2 cellular contexts compared by ENCODE assay signal in the genomic region with DNA sequence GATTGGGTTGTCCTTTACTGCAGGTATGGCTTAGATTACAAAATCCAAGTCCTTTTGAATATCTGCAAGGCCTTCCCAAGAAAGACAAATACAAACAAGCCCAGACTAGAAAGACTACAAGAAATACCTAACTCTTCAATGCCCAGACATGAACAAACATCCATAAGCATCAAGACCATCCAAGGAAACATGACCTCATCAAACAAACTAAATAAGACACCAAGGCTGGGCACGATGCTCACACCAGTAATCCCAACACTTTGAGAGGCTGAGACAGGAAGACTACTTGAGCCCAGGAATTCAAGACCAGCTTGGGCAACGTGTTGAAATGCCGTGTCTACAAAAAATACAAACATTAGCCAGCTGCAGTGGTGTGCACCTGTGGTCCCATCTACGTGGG.
A peak's percentile ranks its signal among the peaks of the same experiment; 100 is the strongest.
TF ChIP-seq lines count a peak whose summit lies in the region.

No MANE protein-coding gene starts in this region.

TF ChIP-seq in HepG2, 621 proteins besides CTCF, POLR2A, EP300 and RAD21:
- peak; percentile 75; the same call in 1 of the 2 replicates for TF ChIP-seq ATF7 (IDR thresholded peaks at IDR 0.05)
- TF ChIP-seq ATF7 (CRISPR knock-in tag; IDR thresholded peaks at IDR 0.05), result no peak
- TF ChIP-seq ZNF672 (CRISPR knock-in tag; IDR thresholded peaks at IDR 0.05), result no peak
- no peak for TF ChIP-seq RFXANK (CRISPR knock-in tag; IDR thresholded peaks at IDR 0.05)
- TF ChIP-seq ZBTB7A (CRISPR knock-in tag; IDR thresholded peaks at IDR 0.05), result no peak
- no peak for TF ChIP-seq ZNF646 (CRISPR knock-in tag; IDR thresholded peaks at IDR 0.05)
- no peak for TF ChIP-seq TEAD2 (CRISPR knock-in tag; IDR thresholded peaks at IDR 0.05)
- no peak for TF ChIP-seq POLR2AphosphoS2 (IDR thresholded peaks at IDR 0.05; ENCODE audit: low read depth, low read length)
- no peak for TF ChIP-seq CREB3 (CRISPR knock-in tag; IDR thresholded peaks at IDR 0.05)
- TF ChIP-seq SP4 (CRISPR knock-in tag; IDR thresholded peaks at IDR 0.05), result no peak

TF ChIP-seq in H1, 55 proteins besides CTCF, POLR2A, EP300 and RAD21:
- TF ChIP-seq HDAC2 (IDR thresholded peaks at IDR 0.05; ENCODE audit: borderline replicate concordance in 1 of 2, low read depth in 2 of 2, low read length in 2 of 2) (no peak), CBX8 (IDR thresholded peaks at IDR 0.05; ENCODE audit: borderline replicate concordance, low read depth, low read length) (no peak), POLR2AphosphoS5 (IDR thresholded peaks at IDR 0.05; ENCODE audit: low read depth, low read length) (no peak), BACH1 (IDR thresholded peaks at IDR 0.05; ENCODE audit: low read length) (no peak)
